Comparison of ENCODE assay signal across 1 cellular context in the genomic region with DNA sequence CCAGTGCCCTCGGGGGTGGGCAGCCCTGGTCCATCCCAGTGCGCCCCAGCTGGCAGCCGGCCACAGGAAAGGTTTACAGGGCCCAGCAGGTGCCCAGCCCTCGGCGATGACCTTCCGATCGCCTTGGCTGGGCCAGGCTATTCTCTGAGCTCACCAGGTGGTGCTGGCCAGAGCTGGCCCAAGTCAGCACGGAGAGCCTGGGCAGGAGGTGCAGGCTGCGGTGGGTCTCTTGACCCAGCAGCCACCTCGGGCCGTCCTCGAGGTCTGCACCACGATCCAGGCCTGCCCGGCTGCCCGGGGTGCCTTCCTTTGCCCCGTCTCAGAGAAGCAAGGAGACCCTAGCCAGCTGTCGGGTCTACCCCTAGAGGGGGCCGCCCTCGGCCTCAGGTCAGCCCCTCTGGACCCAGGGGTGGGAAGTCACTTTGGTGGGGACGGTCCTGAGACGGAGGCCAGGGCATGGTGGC.
TF ChIP-seq lines count a peak whose summit lies in the region.

No MANE protein-coding gene starts in this region.

TF ChIP-seq in HepG2, 621 proteins besides CTCF, POLR2A, EP300 and RAD21:
- TF ChIP-seq, protein P1, sequence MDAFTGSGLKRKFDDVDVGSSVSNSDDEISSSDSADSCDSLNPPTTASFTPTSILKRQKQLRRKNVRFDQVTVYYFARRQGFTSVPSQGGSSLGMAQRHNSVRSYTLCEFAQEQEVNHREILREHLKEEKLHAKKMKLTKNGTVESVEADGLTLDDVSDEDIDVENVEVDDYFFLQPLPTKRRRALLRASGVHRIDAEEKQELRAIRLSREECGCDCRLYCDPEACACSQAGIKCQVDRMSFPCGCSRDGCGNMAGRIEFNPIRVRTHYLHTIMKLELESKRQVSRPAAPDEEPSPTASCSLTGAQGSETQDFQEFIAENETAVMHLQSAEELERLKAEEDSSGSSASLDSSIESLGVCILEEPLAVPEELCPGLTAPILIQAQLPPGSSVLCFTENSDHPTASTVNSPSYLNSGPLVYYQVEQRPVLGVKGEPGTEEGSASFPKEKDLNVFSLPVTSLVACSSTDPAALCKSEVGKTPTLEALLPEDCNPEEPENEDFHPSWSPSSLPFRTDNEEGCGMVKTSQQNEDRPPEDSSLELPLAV (CRISPR knock-in tag; conservative IDR thresholded peaks at IDR 0.05; ENCODE audit: low read depth), result no peak
- TF ChIP-seq ZBTB40 (IDR thresholded peaks at IDR 0.05) (no peak), ZBTB40 (CRISPR knock-in tag; IDR thresholded peaks at IDR 0.05) (0 out of 2 replicates have a peak, but pooled peaks have one; percentile 20), SP4 (CRISPR knock-in tag; IDR thresholded peaks at IDR 0.05) (0 out of 2 replicates have a peak, but pooled peaks have one; percentile 26), ZNF570 (CRISPR knock-in tag; IDR thresholded peaks at IDR 0.05; ENCODE audit: borderline replicate concordance) (no peak), ZBTB2 (CRISPR knock-in tag; IDR thresholded peaks at IDR 0.05; ENCODE audit: low read depth) (0 out of 2 replicates have a peak, but pooled peaks have one; percentile 2), ZNF274 (CRISPR knock-in tag; IDR thresholded peaks at IDR 0.05) (peak; percentile 79; the same call in 1 of the 2 replicates), PITX1 (CRISPR knock-in tag; IDR thresholded peaks at IDR 0.05) (0 out of 2 replicates have a peak, but pooled peaks have one; percentile 28), ZNF224 (CRISPR knock-in tag; IDR thresholded peaks at IDR 0.05) (0 out of 2 replicates have a peak, but pooled peaks have one; percentile 20), ZNF101 (CRISPR knock-in tag; IDR thresholded peaks at IDR 0.05; ENCODE audit: borderline replicate concordance, low read depth) (no peak), MEIS1 (CRISPR knock-in tag; IDR thresholded peaks at IDR 0.05; ENCODE audit: borderline replicate concordance) (no peak), ZFP41 (CRISPR knock-in tag; IDR thresholded peaks at IDR 0.05; ENCODE audit: borderline replicate concordance) (no peak)
TF ChIP-seq in HepG2: peak in this region for 6.
